ENCODE assay signal across 27 cellular contexts in the genomic region with DNA sequence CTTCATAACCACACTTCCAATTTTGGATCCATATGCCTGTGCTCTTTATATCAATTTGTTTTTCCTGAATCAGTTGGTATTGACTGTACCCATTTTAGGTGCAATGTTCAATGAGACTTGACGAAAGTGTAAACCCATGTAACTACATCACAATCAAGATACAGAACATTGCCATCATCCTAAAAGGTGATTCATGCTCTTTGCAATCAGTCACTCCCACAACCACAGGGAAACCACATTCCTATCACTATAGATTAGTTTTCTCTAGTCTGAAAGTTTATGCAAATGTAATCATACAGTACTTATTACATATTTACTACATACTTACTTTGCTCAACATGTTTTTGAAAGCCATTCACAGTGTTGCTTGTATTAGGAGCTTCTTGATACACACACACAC.
DNase-seq lines count a peak whose midpoint lies in the region; ATAC-seq and TF ChIP-seq lines count a peak whose summit lies in the region.
"Had no signal": no experiment of that assay in that cellular context is flagged by ENCODE, and none has a peak within 500 bp of the region (broad histone marks: within the 10 kb centered on the region; RNA-seq: fewer than 3 reads in every experiment).

No MANE protein-coding gene starts in this region.

- peak; percentile 58 for ATAC-seq in activated CD4-positive, alpha-beta T cell treated with anti-CD3 and anti-CD28 coated beads for 36 hours
- ATAC-seq in activated T-helper 17 cell treated with anti-CD3 and anti-CD28 coated beads, Interleukin-2, amount 50 U/mL, for 72 hours (replicated peaks): peak; percentile 55
- peak; percentile 57 for ATAC-seq in stimulated activated effector memory CD8-positive, alpha-beta T cell treated with anti-CD3 and anti-CD28 coated beads, Interleukin-12 subunit alpha, Interleukin-12 subunit beta, amount 100 ng/mL, for 72 hours
- no peak for ATAC-seq in GM23338

- H3K4me1 Mint-ChIP-seq in activated CD4-positive, alpha-beta T cell treated with anti-CD3 and anti-CD28 coated beads for 36 hours: no peaks in the 10 kb centered on the region
- no peaks in the 10 kb centered on the region for H3K4me1 Mint-ChIP-seq in activated T-helper 17 cell treated with anti-CD3 and anti-CD28 coated beads, Interleukin-2, amount 50 U/mL, for 72 hours
- H3K4me1 Mint-ChIP-seq in stimulated activated effector memory CD8-positive, alpha-beta T cell treated with anti-CD3 and anti-CD28 coated beads, Interleukin-12 subunit alpha, Interleukin-12 subunit beta, amount 100 ng/mL, for 72 hours: no peaks in the 10 kb centered on the region
- peaks cover 6% of the 10 kb centered on the region; the same call in 1 of the 3 replicates for H3K4me1 Mint-ChIP-seq in GM23338

- CTCF ChIA-PET in activated CD4-positive, alpha-beta T cell treated with anti-CD3 and anti-CD28 coated beads for 36 hours (lab: Charles Lee): interaction anchor here (0.8 kb wide), 1 partner anchor 114 kb away, joined by 3 read pairs; no protein-coding TSS in a partner anchor

- no peak overlapping the region for H3K27ac Mint-ChIP-seq in activated CD4-positive, alpha-beta T cell treated with anti-CD3 and anti-CD28 coated beads for 36 hours
- no peak overlapping the region for H3K27ac Mint-ChIP-seq in activated T-helper 17 cell treated with anti-CD3 and anti-CD28 coated beads, Interleukin-2, amount 50 U/mL, for 72 hours
- H3K27ac Mint-ChIP-seq in stimulated activated effector memory CD8-positive, alpha-beta T cell treated with anti-CD3 and anti-CD28 coated beads, Interleukin-12 subunit alpha, Interleukin-12 subunit beta, amount 100 ng/mL, for 72 hours: no peak overlapping the region
- no peak overlapping the region for H3K27ac Mint-ChIP-seq in GM23338
- H3K27ac Mint-ChIP-seq: HFFc6 had no signal

- no peaks in the 10 kb centered on the region for H3K36me3 ChIP-seq in GM23338 (ENCODE audit: insufficient read depth)
- H3K36me3 ChIP-seq: HAP-1, SJSA1 had no signal

- intact Hi-C loops in activated CD4-positive, alpha-beta T cell treated with anti-CD3 and anti-CD28 coated beads for 36 hours (cut with DNase I, micrococcal nuclease): no loop called here

- no peak overlapping the region for H3K4me3 ChIP-seq in GM23338
- H3K4me3 ChIP-seq: GM23248, HAP-1, SJSA1 had no signal

- DNase-seq in activated CD4-positive, alpha-beta T cell treated with anti-CD3 and anti-CD28 coated beads for 36 hours: no peak
- DNase-seq in activated CD4-positive, alpha-beta T cell treated with anti-CD3 and anti-CD28 coated beads for 1 hour: no peak
- peak; percentile 31 for DNase-seq in ELR (ENCODE audit: low read depth)
- no peak for DNase-seq in stimulated activated effector memory CD8-positive, alpha-beta T cell treated with anti-CD3 and anti-CD28 coated beads, Interleukin-12 subunit alpha, Interleukin-12 subunit beta, amount 100 ng/mL, for 72 hours (ENCODE audit: low spot score in 2 of 2)
- DNase-seq in NOMO-1 treated with DMSO at 0.1 percent for 48 hours (lab: John Stamatoyannopoulos, UW; ENCODE audit: unreplicated experiment): no peak
- DNase-seq in GM23338 (ENCODE audit: low spot score): no peak
- DNase-seq: 8988T; ACHN; DMS153; DND-41; GM23248; HFFc6; KBM-7; MV-4-11; NCI-H1105; NCI-H1436 treated with DMSO at 0.1 percent for 48 hours; NCI-H187 treated with DMSO at 0.1 percent for 48 hours; NCI-H2107; NCI-H446; NCI-H524 treated with DMSO at 0.1 percent for 48 hours; NCI-H82; NK-92 treated with Interleukin-12 subunit alpha and Interleukin-12 subunit beta, amount 100 ng/mL, for 24 hours; Right ventricle myocardium superior; RPMI8226 had no signal

- no peaks in the 10 kb centered on the region for H3K4me1 ChIP-seq in GM23338 (ENCODE audit: insufficient read depth)
- H3K4me1 ChIP-seq: HAP-1, SJSA1 had no signal

- no peaks in the 10 kb centered on the region for H3K27me3 ChIP-seq in GM23338 (ENCODE audit: insufficient read depth)
- H3K27me3 ChIP-seq: SJSA1 had no signal

- H3K9me3 Mint-ChIP-seq in activated CD4-positive, alpha-beta T cell treated with anti-CD3 and anti-CD28 coated beads for 36 hours (ENCODE audit: low read depth): no peaks in the 10 kb centered on the region
- H3K9me3 Mint-ChIP-seq in activated T-helper 17 cell treated with anti-CD3 and anti-CD28 coated beads, Interleukin-2, amount 50 U/mL, for 72 hours: no peaks in the 10 kb centered on the region
- H3K9me3 Mint-ChIP-seq in stimulated activated effector memory CD8-positive, alpha-beta T cell treated with anti-CD3 and anti-CD28 coated beads, Interleukin-12 subunit alpha, Interleukin-12 subunit beta, amount 100 ng/mL, for 72 hours: peaks cover 3% of the 10 kb centered on the region
- H3K9me3 Mint-ChIP-seq in GM23338: no peaks in the 10 kb centered on the region
- H3K9me3 Mint-ChIP-seq: HFFc6 had no signal

- no peak overlapping the region for H3K4me3 Mint-ChIP-seq in activated CD4-positive, alpha-beta T cell treated with anti-CD3 and anti-CD28 coated beads for 36 hours
- H3K4me3 Mint-ChIP-seq in activated T-helper 17 cell treated with anti-CD3 and anti-CD28 coated beads, Interleukin-2, amount 50 U/mL, for 72 hours: no peak overlapping the region
- no peak overlapping the region for H3K4me3 Mint-ChIP-seq in stimulated activated effector memory CD8-positive, alpha-beta T cell treated with anti-CD3 and anti-CD28 coated beads, Interleukin-12 subunit alpha, Interleukin-12 subunit beta, amount 100 ng/mL, for 72 hours
- no peak overlapping the region for H3K4me3 Mint-ChIP-seq in GM23338
- H3K4me3 Mint-ChIP-seq: HFFc6 had no signal

- H3K27ac ChIP-seq in GM23338 (ENCODE audit: low read depth): no peak overlapping the region
- H3K27ac ChIP-seq: GM23248, SJSA1 had no signal

- H4K20me1 ChIP-seq in GM23338 (replicated peaks; ENCODE audit: insufficient read depth): no peaks in the 10 kb centered on the region

- H3K27me3 Mint-ChIP-seq in activated CD4-positive, alpha-beta T cell treated with anti-CD3 and anti-CD28 coated beads for 36 hours: peaks cover 2% of the 10 kb centered on the region
- H3K27me3 Mint-ChIP-seq in activated T-helper 17 cell treated with anti-CD3 and anti-CD28 coated beads, Interleukin-2, amount 50 U/mL, for 72 hours: peaks cover 6% of the 10 kb centered on the region
- no peaks in the 10 kb centered on the region for H3K27me3 Mint-ChIP-seq in GM23338 (ENCODE audit: insufficient read depth, low read depth, poor library complexity)

- no peak overlapping the region for H3K4me2 ChIP-seq in GM23338

- POLR2A ChIA-PET in activated CD4-positive, alpha-beta T cell treated with anti-CD3 and anti-CD28 coated beads for 36 hours (lab: Charles Lee): no interaction called here

- no peaks in the 10 kb centered on the region for H3K9me2 ChIP-seq in GM23338 (ENCODE audit: insufficient read depth)

- H3K36me3 Mint-ChIP-seq in activated CD4-positive, alpha-beta T cell treated with anti-CD3 and anti-CD28 coated beads for 36 hours (ENCODE audit: low read depth): no peaks in the 10 kb centered on the region
- H3K36me3 Mint-ChIP-seq in activated T-helper 17 cell treated with anti-CD3 and anti-CD28 coated beads, Interleukin-2, amount 50 U/mL, for 72 hours (ENCODE audit: low read depth): no peaks in the 10 kb centered on the region
- no peaks in the 10 kb centered on the region for H3K36me3 Mint-ChIP-seq in stimulated activated effector memory CD8-positive, alpha-beta T cell treated with anti-CD3 and anti-CD28 coated beads, Interleukin-12 subunit alpha, Interleukin-12 subunit beta, amount 100 ng/mL, for 72 hours
- H3K36me3 Mint-ChIP-seq in GM23338 (ENCODE audit: low read depth): no peaks in the 10 kb centered on the region

- H3K79me2 ChIP-seq in GM23338 (replicated peaks; ENCODE audit: insufficient read depth): no peaks in the 10 kb centered on the region

- H2AFZ ChIP-seq in GM23338: no peak overlapping the region
- H2AFZ ChIP-seq: GM23248 had no signal

- no peak for TF ChIP-seq CTCF in GM23338 (conservative IDR thresholded peaks at IDR 0.05; ENCODE audit: low read depth in 2 of 2)

- H3F3A ChIP-seq in GM23338 (replicated peaks; ENCODE audit: low read depth): no peaks in the 10 kb centered on the region

TF ChIP-seq in GM23338, 12 proteins besides CTCF, POLR2A, EP300 and RAD21 (continues in another document):
- TF ChIP-seq POLR2AphosphoS5 (IDR thresholded peaks at IDR 0.05; ENCODE audit: low read depth): no peak
- no peak for TF ChIP-seq JUNB (IDR thresholded peaks at IDR 0.05; ENCODE audit: unreplicated experiment)
- TF ChIP-seq ETS1 (IDR thresholded peaks at IDR 0.05): no peak
- TF ChIP-seq REST (IDR thresholded peaks at IDR 0.05; ENCODE audit: unreplicated experiment): no peak
- TF ChIP-seq NANOG (IDR thresholded peaks at IDR 0.05; ENCODE audit: borderline replicate concordance): no peak
